Comparison of ENCODE assay signal across 15 cellular contexts in genomic region chr4:150116506-150116905, GRCh38.
"Had no signal": no experiment of that assay in that cellular context is flagged by ENCODE, and none has a peak within 500 bp of the region (broad histone marks: within the 10 kb centered on the region; RNA-seq: fewer than 3 reads in every experiment).

No MANE protein-coding gene starts in this region.

- H3K4me1 Mint-ChIP-seq: stimulated activated effector memory CD8-positive, alpha-beta T cell treated with anti-CD3 and anti-CD28 coated beads, Interleukin-12 subunit alpha, Interleukin-12 subunit beta, amount 100 ng/mL, for 72 hours had no signal

- ATAC-seq: activated T-cell treated with anti-CD3 and anti-CD28 coated beads, Interleukin-2, amount 50 U/mL, for 72 hours; esophagus mucosa; stimulated activated effector memory CD8-positive, alpha-beta T cell treated with anti-CD3 and anti-CD28 coated beads, Interleukin-12 subunit alpha, Interleukin-12 subunit beta, amount 100 ng/mL, for 72 hours; WTC11 had no signal

- H3K27ac ChIP-seq: ovary, thyroid gland had no signal

- H3K9me3 ChIP-seq: ovary, thyroid gland had no signal

- DNase-seq: activated CD4-positive, alpha-beta T cell treated with anti-CD3 and anti-CD28 coated beads for 48 hours; activated CD8-positive, alpha-beta memory T cell treated with anti-CD3 and anti-CD28 coated beads, Interleukin-2, amount 50 U/mL, for 48 hours; activated gamma-delta T cell; activated T-cell treated with anti-CD3 and anti-CD28 coated beads, Interleukin-2, amount 50 U/mL, for 72 hours; amniotic stem cell; mesendoderm; thyroid gland had no signal

- H3K36me3 Mint-ChIP-seq: activated naive CD8-positive, alpha-beta T cell; stimulated activated effector memory CD8-positive, alpha-beta T cell treated with anti-CD3 and anti-CD28 coated beads, Interleukin-12 subunit alpha, Interleukin-12 subunit beta, amount 100 ng/mL, for 72 hours had no signal

- H3K9me3 Mint-ChIP-seq: stimulated activated effector memory CD8-positive, alpha-beta T cell treated with anti-CD3 and anti-CD28 coated beads, Interleukin-12 subunit alpha, Interleukin-12 subunit beta, amount 100 ng/mL, for 72 hours had no signal

- FAIRE-seq: colon, TTC549, urothelium cell line had no signal

- H3K36me3 ChIP-seq: ovary, thyroid gland had no signal

- H3K27ac Mint-ChIP-seq: activated naive CD8-positive, alpha-beta T cell; activated T-cell treated with anti-CD3 and anti-CD28 coated beads, Interleukin-2, amount 50 U/mL, for 72 hours; stimulated activated effector memory CD8-positive, alpha-beta T cell treated with anti-CD3 and anti-CD28 coated beads, Interleukin-12 subunit alpha, Interleukin-12 subunit beta, amount 100 ng/mL, for 72 hours; WTC11 had no signal

- H3K4me3 Mint-ChIP-seq: activated naive CD8-positive, alpha-beta T cell; activated T-cell treated with anti-CD3 and anti-CD28 coated beads, Interleukin-2, amount 50 U/mL, for 72 hours; stimulated activated effector memory CD8-positive, alpha-beta T cell treated with anti-CD3 and anti-CD28 coated beads, Interleukin-12 subunit alpha, Interleukin-12 subunit beta, amount 100 ng/mL, for 72 hours; WTC11 had no signal

- H3K27me3 ChIP-seq: ovary, thyroid gland had no signal

- H3K4me3 ChIP-seq: ovary, thyroid gland had no signal
